1 cellular context compared by ENCODE assay signal in the genomic region with DNA sequence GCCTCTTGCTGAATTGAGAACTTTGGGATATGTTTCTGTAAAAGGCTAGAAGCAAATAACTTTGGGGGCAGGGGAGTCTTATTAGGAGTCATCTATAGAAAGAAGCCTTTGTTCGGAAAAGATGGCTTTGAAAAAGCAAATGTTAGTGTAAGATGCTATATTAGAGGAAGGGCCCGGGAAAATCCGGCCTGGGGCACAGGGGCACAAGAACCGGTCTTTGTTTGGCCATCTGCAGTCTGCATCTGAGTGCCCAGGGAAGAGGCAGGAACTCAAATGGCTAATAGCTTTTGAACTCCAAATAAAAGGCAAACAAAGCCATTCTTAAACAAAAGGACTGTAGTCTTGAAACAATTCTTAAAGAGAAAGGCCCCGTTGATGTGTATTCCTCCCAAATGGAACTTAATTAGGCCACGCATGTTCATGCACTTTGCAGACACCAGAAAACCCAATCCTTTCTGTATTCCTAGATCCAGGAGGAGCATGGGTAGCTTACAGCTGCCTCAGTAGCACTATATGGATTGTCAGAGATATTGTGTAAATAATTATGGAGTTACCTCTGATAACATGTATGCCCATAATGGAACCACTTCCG.
TF ChIP-seq lines count a peak whose summit lies in the region.

No MANE protein-coding gene starts in this region.

TF ChIP-seq in HepG2, 621 proteins besides CTCF, POLR2A, EP300 and RAD21 (continued from another document):
- TF ChIP-seq SATB2 (CRISPR knock-in tag; IDR thresholded peaks at IDR 0.05) (0 out of 2 replicates have a peak, but pooled peaks have one; percentile 10), ZBTB3 (CRISPR knock-in tag; IDR thresholded peaks at IDR 0.05; ENCODE audit: borderline replicate concordance, low read depth) (peak; percentile 35; the same call in 1 of the 2 replicates), FOXP1 (IDR thresholded peaks at IDR 0.05) (no peak), FOXP1 (CRISPR knock-in tag; IDR thresholded peaks at IDR 0.05) (peak; percentile 56; the same call in 1 of the 2 replicates), RARA (CRISPR knock-in tag; IDR thresholded peaks at IDR 0.05) (peak; percentile 29; the same call in 1 of the 2 replicates), ZSCAN29 (CRISPR knock-in tag; conservative IDR thresholded peaks at IDR 0.05) (0 out of 2 replicates have a peak, but pooled peaks have one; percentile 3), ZNF878 (CRISPR knock-in tag; IDR thresholded peaks at IDR 0.05) (no peak), TCF7 (IDR thresholded peaks at IDR 0.05; ENCODE audit: low read depth) (peak; percentile 83), NR2F6 (IDR thresholded peaks at IDR 0.05) (peak; percentile 63), NR2F6 (CRISPR knock-in tag; IDR thresholded peaks at IDR 0.05) (peak; percentile 38; the same call in 1 of the 2 replicates), SAFB2 (CRISPR knock-in tag; IDR thresholded peaks at IDR 0.05; ENCODE audit: borderline replicate concordance, low read depth) (no peak), MED1 (CRISPR knock-in tag; IDR thresholded peaks at IDR 0.05) (peak; percentile 47; the same call in 1 of the 2 replicates), PHF21A (CRISPR knock-in tag; IDR thresholded peaks at IDR 0.05) (no peak; the same call in 1 of the 2 replicates), FOSL2 (CRISPR knock-in tag; IDR thresholded peaks at IDR 0.05) (peak; percentile 57; the same call in 1 of the 2 replicates), ZFP1 (CRISPR knock-in tag; IDR thresholded peaks at IDR 0.05) (no peak), ZNF850 (CRISPR knock-in tag; conservative IDR thresholded peaks at IDR 0.05) (no peak), ZNF672 (CRISPR knock-in tag; IDR thresholded peaks at IDR 0.05) (no peak), KDM2A (CRISPR knock-in tag; IDR thresholded peaks at IDR 0.05; ENCODE audit: borderline replicate concordance, low read depth) (0 out of 2 replicates have a peak, but pooled peaks have one; percentile 12)
- TF ChIP-seq, protein P1, sequence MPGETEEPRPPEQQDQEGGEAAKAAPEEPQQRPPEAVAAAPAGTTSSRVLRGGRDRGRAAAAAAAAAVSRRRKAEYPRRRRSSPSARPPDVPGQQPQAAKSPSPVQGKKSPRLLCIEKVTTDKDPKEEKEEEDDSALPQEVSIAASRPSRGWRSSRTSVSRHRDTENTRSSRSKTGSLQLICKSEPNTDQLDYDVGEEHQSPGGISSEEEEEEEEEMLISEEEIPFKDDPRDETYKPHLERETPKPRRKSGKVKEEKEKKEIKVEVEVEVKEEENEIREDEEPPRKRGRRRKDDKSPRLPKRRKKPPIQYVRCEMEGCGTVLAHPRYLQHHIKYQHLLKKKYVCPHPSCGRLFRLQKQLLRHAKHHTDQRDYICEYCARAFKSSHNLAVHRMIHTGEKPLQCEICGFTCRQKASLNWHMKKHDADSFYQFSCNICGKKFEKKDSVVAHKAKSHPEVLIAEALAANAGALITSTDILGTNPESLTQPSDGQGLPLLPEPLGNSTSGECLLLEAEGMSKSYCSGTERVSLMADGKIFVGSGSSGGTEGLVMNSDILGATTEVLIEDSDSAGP (CRISPR knock-in tag; IDR thresholded peaks at IDR 0.05; ENCODE audit: borderline replicate concordance), result peak; percentile 72
- TF ChIP-seq, protein P2, sequence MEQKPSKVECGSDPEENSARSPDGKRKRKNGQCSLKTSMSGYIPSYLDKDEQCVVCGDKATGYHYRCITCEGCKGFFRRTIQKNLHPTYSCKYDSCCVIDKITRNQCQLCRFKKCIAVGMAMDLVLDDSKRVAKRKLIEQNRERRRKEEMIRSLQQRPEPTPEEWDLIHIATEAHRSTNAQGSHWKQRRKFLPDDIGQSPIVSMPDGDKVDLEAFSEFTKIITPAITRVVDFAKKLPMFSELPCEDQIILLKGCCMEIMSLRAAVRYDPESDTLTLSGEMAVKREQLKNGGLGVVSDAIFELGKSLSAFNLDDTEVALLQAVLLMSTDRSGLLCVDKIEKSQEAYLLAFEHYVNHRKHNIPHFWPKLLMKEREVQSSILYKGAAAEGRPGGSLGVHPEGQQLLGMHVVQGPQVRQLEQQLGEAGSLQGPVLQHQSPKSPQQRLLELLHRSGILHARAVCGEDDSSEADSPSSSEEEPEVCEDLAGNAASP (CRISPR knock-in tag; IDR thresholded peaks at IDR 0.05; ENCODE audit: borderline replicate concordance), result peak; percentile 16; the same call in 1 of the 2 replicates
- TF ChIP-seq, protein P3, sequence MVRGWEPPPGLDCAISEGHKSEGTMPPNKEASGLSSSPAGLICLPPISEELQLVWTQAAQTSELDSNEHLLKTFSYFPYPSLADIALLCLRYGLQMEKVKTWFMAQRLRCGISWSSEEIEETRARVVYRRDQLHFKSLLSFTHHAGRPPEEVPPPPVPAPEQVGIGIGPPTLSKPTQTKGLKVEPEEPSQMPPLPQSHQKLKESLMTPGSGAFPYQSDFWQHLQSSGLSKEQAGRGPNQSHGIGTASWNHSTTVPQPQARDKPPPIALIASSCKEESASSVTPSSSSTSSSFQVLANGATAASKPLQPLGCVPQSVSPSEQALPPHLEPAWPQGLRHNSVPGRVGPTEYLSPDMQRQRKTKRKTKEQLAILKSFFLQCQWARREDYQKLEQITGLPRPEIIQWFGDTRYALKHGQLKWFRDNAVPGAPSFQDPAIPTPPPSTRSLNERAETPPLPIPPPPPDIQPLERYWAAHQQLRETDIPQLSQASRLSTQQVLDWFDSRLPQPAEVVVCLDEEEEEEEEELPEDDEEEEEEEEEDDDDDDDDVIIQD (CRISPR knock-in tag; IDR thresholded peaks at IDR 0.05; ENCODE audit: low read depth), result 0 out of 2 replicates have a peak, but pooled peaks have one; percentile 1
- TF ChIP-seq, protein P4, sequence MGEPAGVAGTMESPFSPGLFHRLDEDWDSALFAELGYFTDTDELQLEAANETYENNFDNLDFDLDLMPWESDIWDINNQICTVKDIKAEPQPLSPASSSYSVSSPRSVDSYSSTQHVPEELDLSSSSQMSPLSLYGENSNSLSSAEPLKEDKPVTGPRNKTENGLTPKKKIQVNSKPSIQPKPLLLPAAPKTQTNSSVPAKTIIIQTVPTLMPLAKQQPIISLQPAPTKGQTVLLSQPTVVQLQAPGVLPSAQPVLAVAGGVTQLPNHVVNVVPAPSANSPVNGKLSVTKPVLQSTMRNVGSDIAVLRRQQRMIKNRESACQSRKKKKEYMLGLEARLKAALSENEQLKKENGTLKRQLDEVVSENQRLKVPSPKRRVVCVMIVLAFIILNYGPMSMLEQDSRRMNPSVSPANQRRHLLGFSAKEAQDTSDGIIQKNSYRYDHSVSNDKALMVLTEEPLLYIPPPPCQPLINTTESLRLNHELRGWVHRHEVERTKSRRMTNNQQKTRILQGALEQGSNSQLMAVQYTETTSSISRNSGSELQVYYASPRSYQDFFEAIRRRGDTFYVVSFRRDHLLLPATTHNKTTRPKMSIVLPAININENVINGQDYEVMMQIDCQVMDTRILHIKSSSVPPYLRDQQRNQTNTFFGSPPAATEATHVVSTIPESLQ (CRISPR knock-in tag; conservative IDR thresholded peaks at IDR 0.05), result no peak
- TF ChIP-seq, protein P5, sequence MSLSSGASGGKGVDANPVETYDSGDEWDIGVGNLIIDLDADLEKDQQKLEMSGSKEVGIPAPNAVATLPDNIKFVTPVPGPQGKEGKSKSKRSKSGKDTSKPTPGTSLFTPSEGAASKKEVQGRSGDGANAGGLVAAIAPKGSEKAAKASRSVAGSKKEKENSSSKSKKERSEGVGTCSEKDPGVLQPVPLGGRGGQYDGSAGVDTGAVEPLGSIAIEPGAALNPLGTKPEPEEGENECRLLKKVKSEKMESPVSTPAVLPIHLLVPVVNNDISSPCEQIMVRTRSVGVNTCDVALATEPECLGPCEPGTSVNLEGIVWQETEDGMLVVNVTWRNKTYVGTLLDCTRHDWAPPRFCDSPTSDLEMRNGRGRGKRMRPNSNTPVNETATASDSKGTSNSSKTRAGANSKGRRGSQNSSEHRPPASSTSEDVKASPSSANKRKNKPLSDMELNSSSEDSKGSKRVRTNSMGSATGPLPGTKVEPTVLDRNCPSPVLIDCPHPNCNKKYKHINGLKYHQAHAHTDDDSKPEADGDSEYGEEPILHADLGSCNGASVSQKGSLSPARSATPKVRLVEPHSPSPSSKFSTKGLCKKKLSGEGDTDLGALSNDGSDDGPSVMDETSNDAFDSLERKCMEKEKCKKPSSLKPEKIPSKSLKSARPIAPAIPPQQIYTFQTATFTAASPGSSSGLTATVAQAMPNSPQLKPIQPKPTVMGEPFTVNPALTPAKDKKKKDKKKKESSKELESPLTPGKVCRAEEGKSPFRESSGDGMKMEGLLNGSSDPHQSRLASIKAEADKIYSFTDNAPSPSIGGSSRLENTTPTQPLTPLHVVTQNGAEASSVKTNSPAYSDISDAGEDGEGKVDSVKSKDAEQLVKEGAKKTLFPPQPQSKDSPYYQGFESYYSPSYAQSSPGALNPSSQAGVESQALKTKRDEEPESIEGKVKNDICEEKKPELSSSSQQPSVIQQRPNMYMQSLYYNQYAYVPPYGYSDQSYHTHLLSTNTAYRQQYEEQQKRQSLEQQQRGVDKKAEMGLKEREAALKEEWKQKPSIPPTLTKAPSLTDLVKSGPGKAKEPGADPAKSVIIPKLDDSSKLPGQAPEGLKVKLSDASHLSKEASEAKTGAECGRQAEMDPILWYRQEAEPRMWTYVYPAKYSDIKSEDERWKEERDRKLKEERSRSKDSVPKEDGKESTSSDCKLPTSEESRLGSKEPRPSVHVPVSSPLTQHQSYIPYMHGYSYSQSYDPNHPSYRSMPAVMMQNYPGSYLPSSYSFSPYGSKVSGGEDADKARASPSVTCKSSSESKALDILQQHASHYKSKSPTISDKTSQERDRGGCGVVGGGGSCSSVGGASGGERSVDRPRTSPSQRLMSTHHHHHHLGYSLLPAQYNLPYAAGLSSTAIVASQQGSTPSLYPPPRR (CRISPR knock-in tag; IDR thresholded peaks at IDR 0.05; ENCODE audit: borderline replicate concordance), result peak; percentile 14; the same call in 1 of the 2 replicates
